Comparison of ENCODE assay signal across 26 cellular contexts in genomic region chr4:6093671-6094070, GRCh38.
"Had no signal": no experiment of that assay in that cellular context is flagged by ENCODE, and none has a peak within 500 bp of the region (broad histone marks: within the 10 kb centered on the region; RNA-seq: fewer than 3 reads in every experiment).

No MANE protein-coding gene starts in this region.

- H3K4me3 Mint-ChIP-seq: naive thymus-derived CD8-positive, alpha-beta T cell; nephron; neural crest cell; stimulated activated effector memory CD8-positive, alpha-beta T cell treated with anti-CD3 and anti-CD28 coated beads, Interleukin-12 subunit alpha, Interleukin-12 subunit beta, amount 100 ng/mL, for 72 hours; stimulated activated naive CD8-positive, alpha-beta T cell treated with anti-CD3 and anti-CD28 coated beads, Interleukin-15, amount 100 ng/mL, for 72 hours had no signal

- H3K4me1 Mint-ChIP-seq: nephron; stimulated activated naive CD8-positive, alpha-beta T cell treated with anti-CD3 and anti-CD28 coated beads, Interleukin-15, amount 100 ng/mL, for 72 hours had no signal

- ATAC-seq: left cardiac atrium; left lung; lower lobe of right lung; naive thymus-derived CD8-positive, alpha-beta T cell; pancreas; sciatic nerve; stimulated activated effector memory CD8-positive, alpha-beta T cell treated with anti-CD3 and anti-CD28 coated beads, Interleukin-12 subunit alpha, Interleukin-12 subunit beta, amount 100 ng/mL, for 72 hours; stimulated activated naive CD8-positive, alpha-beta T cell treated with anti-CD3 and anti-CD28 coated beads, Interleukin-15, amount 100 ng/mL, for 72 hours had no signal

- H3K9me3 Mint-ChIP-seq: immature natural killer cell; naive thymus-derived CD8-positive, alpha-beta T cell; nephron; neural crest cell; stimulated activated effector memory CD8-positive, alpha-beta T cell treated with anti-CD3 and anti-CD28 coated beads, Interleukin-12 subunit alpha, Interleukin-12 subunit beta, amount 100 ng/mL, for 72 hours had no signal

- DNase-seq: hypothalamus; immature natural killer cell; left cardiac atrium; left lung; lower lobe of right lung; mammary epithelial cell; mesenchymal stem cell; naive thymus-derived CD8-positive, alpha-beta T cell; nucleus accumbens; pancreas; retina; right cardiac atrium; small intestine; spleen; stimulated activated CD4-positive, alpha-beta T cell treated with anti-CD3 and anti-CD28 coated beads, Interleukin-4, amount 100 ng/mL, for 24 hours; stimulated activated naive CD4-positive, alpha-beta T cell treated with Interleukin-2 at 50 U/mL for 16 hours; stimulated activated naive CD8-positive, alpha-beta T cell treated with anti-CD3 and anti-CD28 coated beads, Interleukin-15, amount 100 ng/mL, for 72 hours; substantia nigra; testis; thyroid gland; transverse colon; upper lobe of left lung had no signal

- H3K27ac Mint-ChIP-seq: nephron; stimulated activated effector memory CD8-positive, alpha-beta T cell treated with anti-CD3 and anti-CD28 coated beads, Interleukin-12 subunit alpha, Interleukin-12 subunit beta, amount 100 ng/mL, for 72 hours; stimulated activated naive CD8-positive, alpha-beta T cell treated with anti-CD3 and anti-CD28 coated beads, Interleukin-15, amount 100 ng/mL, for 72 hours had no signal

- H3K36me3 Mint-ChIP-seq: naive thymus-derived CD8-positive, alpha-beta T cell; stimulated activated effector memory CD8-positive, alpha-beta T cell treated with anti-CD3 and anti-CD28 coated beads, Interleukin-12 subunit alpha, Interleukin-12 subunit beta, amount 100 ng/mL, for 72 hours had no signal
